8 cellular contexts compared by ENCODE assay signal in genomic region chr2:85537600-85538506, GRCh38. TPM values are rescaled to one million over a fixed set of nuclear protein-coding genes. Genes with fewer than 3 reads are reported as not detected.
DNase-seq lines count a peak whose midpoint lies in the region; ATAC-seq, FAIRE-seq and TF ChIP-seq lines count a peak whose summit lies in the region.

No MANE protein-coding gene starts in this region.

- peak overlapping the region; percentile 94 for H3K27ac Mint-ChIP-seq in T-helper 17 cell

- no peaks in the 10 kb centered on the region for H3K27me3 ChIP-seq in MG63
- H3K27me3 ChIP-seq in keratinocyte (ENCODE audit: control insufficient read depth, extremely low read depth, insufficient read depth, low read length): no peaks in the 10 kb centered on the region

- H3K27me3 Mint-ChIP-seq in T-helper 17 cell: no peaks in the 10 kb centered on the region

- dilution Hi-C loops in keratinocyte (cut with MboI; ENCODE audit: extremely low pct_ligation_motif_present, low sequenced_read_pairs): no loop called here

- H3K9me1 ChIP-seq in keratinocyte (ENCODE audit: control insufficient read depth, extremely low read depth, insufficient read depth, low read length): peaks cover 2% of the 10 kb centered on the region

- ATAC-seq in T-helper 17 cell: no peak
- no peak for ATAC-seq in HG03520 (IDR thresholded peaks at IDR 0.05; ENCODE audit: unreplicated experiment)

- H3K27ac ChIP-seq in keratinocyte (ENCODE audit: control insufficient read depth, insufficient read depth, low read length): peak overlapping the region; percentile 98
- H3K27ac ChIP-seq in skin epidermis: peak overlapping the region; percentile 84 to 100 (median 99)

- H3K4me2 ChIP-seq in keratinocyte (ENCODE audit: control insufficient read depth, extremely low read depth, insufficient read depth, low read depth, low read length): peak overlapping the region; percentile 98

- peaks cover 52% of the 10 kb centered on the region for H3K79me2 ChIP-seq in keratinocyte (ENCODE audit: control insufficient read depth, insufficient read depth, low read length)

- FAIRE-seq in keratinocyte (lab: Jason Lieb, UNC): no peak

- H3K4me1 ChIP-seq in keratinocyte (ENCODE audit: control insufficient read depth, extremely low read depth, insufficient read depth, low read length): peaks cover 42% of the 10 kb centered on the region

- peak in 1 of 3 experiments; percentile 38 for TF ChIP-seq CTCF in keratinocyte (optimal IDR thresholded peaks at IDR 0.05 in 1 of 3, IDR thresholded peaks at IDR 0.05 in 1 of 3, conservative IDR thresholded peaks at IDR 0.05 in 1 of 3; ENCODE audit: extremely low read depth in 1 of 3, insufficient read depth in 2 of 3, low read length in 3 of 3)

- H2AFZ ChIP-seq in keratinocyte (ENCODE audit: control insufficient read depth, low read length): peak overlapping the region; percentile 86

- DNase-seq in GF-D8 (lab: John Stamatoyannopoulos, UW) (peak; percentile 16), MG63 (peak; percentile 32), T-helper 17 cell (no peak), keratinocyte (ENCODE audit: low read depth, low spot score) (no peak), NCI-H69 (lab: John Stamatoyannopoulos, UW) (no peak)
- DNase-seq in central memory CD4-positive, alpha-beta T cell: peak; percentile 12

- peaks cover 2% of the 10 kb centered on the region for H3K36me3 Mint-ChIP-seq in T-helper 17 cell (ENCODE audit: low read depth)

- H3K9me3 ChIP-seq in MG63: no peaks in the 10 kb centered on the region
- H3K9me3 ChIP-seq in T-helper 17 cell (ENCODE audit: control insufficient read depth, low read length, poor library complexity, severe bottlenecking): no peaks in the 10 kb centered on the region
- H3K9me3 ChIP-seq in keratinocyte (ENCODE audit: control insufficient read depth, low read depth, low read length): no peaks in the 10 kb centered on the region

- peak overlapping the region; percentile 95 for H3K4me3 ChIP-seq in MG63
- H3K4me3 ChIP-seq in keratinocyte (ENCODE audit: control insufficient read depth in 2 of 3, extremely low read depth in 1 of 3, insufficient read depth in 2 of 3, low read depth in 1 of 3, low read length in 3 of 3): peak overlapping the region; percentile 75 to 97 (median 86)
- H3K4me3 ChIP-seq in skin epidermis: peak overlapping the region; percentile 69 to 96 (median 86)

- peaks cover 31% of the 10 kb centered on the region for H4K20me1 ChIP-seq in keratinocyte (ENCODE audit: control insufficient read depth, extremely low read depth, insufficient read depth, low read length)

- H3K36me3 ChIP-seq in MG63 (peaks cover 37% of the 10 kb centered on the region), keratinocyte (ENCODE audit: control insufficient read depth in 2 of 2, extremely low read depth in 1 of 2, insufficient read depth in 2 of 2, low read length in 2 of 2) (peaks cover 9 to 33% of the 10 kb centered on the region in 2 experiments)

- peaks cover 35% of the 10 kb centered on the region for H3K4me1 Mint-ChIP-seq in T-helper 17 cell

- H3K4me3 Mint-ChIP-seq in T-helper 17 cell: peak overlapping the region; percentile 94

- H3K9ac ChIP-seq in keratinocyte (ENCODE audit: control insufficient read depth, extremely low read depth, insufficient read depth, low read length): peak overlapping the region; percentile 100

RNA-seq across cellular contexts. Expression of gene MAT2A, which starts 1.1 kb away (rescaled TPM):
- total RNA-seq in MG63 (2014; rRNA removed; shearing (Covaris generic); ENCODE audit: low replicate concordance): 116 and 137 TPM in 2 replicates
- total RNA-seq in T-helper 17 cell: 100 to 1,000 TPM in 1 of 2 donors, 10 to 100 TPM in 1; 98.6 to 110 TPM
- 304 to 353 TPM (median 304 TPM) in 3 replicates for polyA plus RNA-seq in keratinocyte
- polyA plus RNA-seq in keratinocyte (2011; ENCODE audit: low read depth): 57.4 TPM
- 94.8 and 181 TPM in 2 replicates for polyA plus RNA-seq in keratinocyte (2011; cell fraction: cytosol; rRNA removed)
- 658 and 880 TPM in 2 replicates for polyA plus RNA-seq in keratinocyte (2011; cell fraction: nucleus; rRNA removed)
- polyA plus RNA-seq in keratinocyte (2012; ENCODE audit: low replicate concordance): 173 and 177 TPM in 2 replicates
- 103 to 407 TPM (median 336 TPM) in 3 replicates for polyA minus RNA-seq in keratinocyte
- 279 TPM for polyA minus RNA-seq in keratinocyte (2011; cell fraction: cytosol; rRNA and poly(A)+ RNA removed)
- polyA minus RNA-seq in keratinocyte (2011; cell fraction: nucleus; rRNA and poly(A)+ RNA removed): 276 and 293 TPM in 2 replicates

RNA-seq across cellular contexts. Expression of gene GGCX, which starts 23.4 kb away (rescaled TPM):
- total RNA-seq in MG63 (2014; rRNA removed; shearing (Covaris generic); ENCODE audit: low replicate concordance): 28.9 and 45.6 TPM in 2 replicates
- 10 to 100 TPM; 15.6 to 17.8 TPM for total RNA-seq in T-helper 17 cell
- 34.3 to 39.1 TPM (median 35.6 TPM) in 3 replicates for polyA plus RNA-seq in keratinocyte
- polyA plus RNA-seq in keratinocyte (2011; ENCODE audit: low read depth): 4.1 TPM
- 19.5 and 21.6 TPM in 2 replicates for polyA plus RNA-seq in keratinocyte (2011; cell fraction: cytosol; rRNA removed)
- 58.3 and 60.4 TPM in 2 replicates for polyA plus RNA-seq in keratinocyte (2011; cell fraction: nucleus; rRNA removed)
- 15.0 and 31.9 TPM in 2 replicates for polyA plus RNA-seq in keratinocyte (2012; ENCODE audit: low replicate concordance)
- polyA minus RNA-seq in keratinocyte: 63.9 to 70.2 TPM (median 64.7 TPM) in 3 replicates
- polyA minus RNA-seq in keratinocyte (2011; cell fraction: cytosol; rRNA and poly(A)+ RNA removed): 19.8 TPM
- polyA minus RNA-seq in keratinocyte (2011; cell fraction: nucleus; rRNA and poly(A)+ RNA removed): 54.3 and 79.6 TPM in 2 replicates

RNA-seq across cellular contexts. Expression of gene VAMP8, which starts 39.5 kb away (rescaled TPM):
- not detected in 2 replicates for total RNA-seq in MG63 (2014; rRNA removed; shearing (Covaris generic); ENCODE audit: low replicate concordance)
- 100 to 1,000 TPM in 1 of 2 donors, 10 to 100 TPM in 1; 82.3 to 104 TPM for total RNA-seq in T-helper 17 cell
- 291 to 385 TPM (median 323 TPM) in 3 replicates for polyA plus RNA-seq in keratinocyte
- 115 TPM for polyA plus RNA-seq in keratinocyte (2011; ENCODE audit: low read depth)
- polyA plus RNA-seq in keratinocyte (2011; cell fraction: cytosol; rRNA removed): 423 and 525 TPM in 2 replicates
- 184 and 200 TPM in 2 replicates for polyA plus RNA-seq in keratinocyte (2011; cell fraction: nucleus; rRNA removed)
- polyA plus RNA-seq in keratinocyte (2012; ENCODE audit: low replicate concordance): 220 and 230 TPM in 2 replicates
- polyA minus RNA-seq in keratinocyte: 45.8 to 108 TPM (median 86.7 TPM) in 3 replicates
- 50.3 TPM for polyA minus RNA-seq in keratinocyte (2011; cell fraction: cytosol; rRNA and poly(A)+ RNA removed)
- 17.8 and 33.5 TPM in 2 replicates for polyA minus RNA-seq in keratinocyte (2011; cell fraction: nucleus; rRNA and poly(A)+ RNA removed)

RNA-seq across cellular contexts. Expression of gene VAMP5, which starts 46.4 kb away (rescaled TPM):
- 8.3 and 76.7 TPM in 2 replicates for total RNA-seq in MG63 (2014; rRNA removed; shearing (Covaris generic); ENCODE audit: low replicate concordance)
- 10 to 100 TPM; 38.2 to 39.5 TPM for total RNA-seq in T-helper 17 cell
- polyA plus RNA-seq in keratinocyte: 9.3 to 24.1 TPM (median 11.0 TPM) in 3 replicates
- 4.6 TPM for polyA plus RNA-seq in keratinocyte (2011; ENCODE audit: low read depth)
- polyA plus RNA-seq in keratinocyte (2011; cell fraction: cytosol; rRNA removed): 14.2 and 17.5 TPM in 2 replicates
- polyA plus RNA-seq in keratinocyte (2011; cell fraction: nucleus; rRNA removed): 18.0 and 24.5 TPM in 2 replicates
- polyA plus RNA-seq in keratinocyte (2012; ENCODE audit: low replicate concordance): 9.8 and 27.8 TPM in 2 replicates
- polyA minus RNA-seq in keratinocyte: 4.3 to 18.1 TPM (median 5.4 TPM) in 3 replicates
- polyA minus RNA-seq in keratinocyte (2011; cell fraction: cytosol; rRNA and poly(A)+ RNA removed): 7.5 TPM
- polyA minus RNA-seq in keratinocyte (2011; cell fraction: nucleus; rRNA and poly(A)+ RNA removed): 2.3 TPM in 1 of 2 replicates, not detected in the other

RNA-seq across cellular contexts. Expression of gene RNF181, which starts 57.7 kb away (rescaled TPM):
- 167 and 209 TPM in 2 replicates for total RNA-seq in MG63 (2014; rRNA removed; shearing (Covaris generic); ENCODE audit: low replicate concordance)
- total RNA-seq in T-helper 17 cell: 10 to 100 TPM; 42.8 to 43.3 TPM
- 174 to 336 TPM (median 264 TPM) in 3 replicates for polyA plus RNA-seq in keratinocyte
- 142 TPM for polyA plus RNA-seq in keratinocyte (2011; ENCODE audit: low read depth)
- polyA plus RNA-seq in keratinocyte (2011; cell fraction: cytosol; rRNA removed): 254 and 258 TPM in 2 replicates
- 174 and 184 TPM in 2 replicates for polyA plus RNA-seq in keratinocyte (2011; cell fraction: nucleus; rRNA removed)
- polyA plus RNA-seq in keratinocyte (2012; ENCODE audit: low replicate concordance): 183 and 184 TPM in 2 replicates
- polyA minus RNA-seq in keratinocyte: 91.5 to 161 TPM (median 143 TPM) in 3 replicates
- 59.3 TPM for polyA minus RNA-seq in keratinocyte (2011; cell fraction: cytosol; rRNA and poly(A)+ RNA removed)
- polyA minus RNA-seq in keratinocyte (2011; cell fraction: nucleus; rRNA and poly(A)+ RNA removed): 36.0 and 45.8 TPM in 2 replicates

Comparison
In these comparisons a context has a peak if more than half of its experiments do, and no peak if none do; other contexts are left out.
1. DNase-seq: peak in GF-D8 (single experiment), MG63 (single experiment) and central memory CD4-positive, alpha-beta T cell (single experiment); none in T-helper 17 cell (0 of 3), keratinocyte (single experiment) and NCI-H69 (single experiment).
2. RNA of gene VAMP8, which starts 39.5 kb away (total RNA-seq): 82.3 to 104 TPM in T-helper 17 cell; not detected in MG63; every median in the first group is over 10 times any median in the second.
3. Peak in every context shown above with its lines, with median percentiles within 50 percentile points of each other: H3K4me3 ChIP-seq.